In genomic region chr7:106111671-106112117, GRCh38 we compare ENCODE assay signal across 8 cellular contexts. TPM values are rescaled to one million over a fixed set of nuclear protein-coding genes. Genes with fewer than 3 reads are reported as not detected.
DNase-seq lines count a peak whose midpoint lies in the region; ATAC-seq, FAIRE-seq and TF ChIP-seq lines count a peak whose summit lies in the region.

No MANE protein-coding gene starts in this region.

- ATAC-seq in activated CD4-positive, CD25-positive, alpha-beta regulatory T cell treated with anti-CD3 and anti-CD28 coated beads, Interleukin-2, amount 50 U/mL, for 24 hours, result peak; percentile 18

- TF ChIP-seq POLR2A in endothelial cell of umbilical vein (IDR thresholded peaks at IDR 0.05; ENCODE audit: low read depth, low read length), result no peak
- TF ChIP-seq POLR2A in testis (IDR thresholded peaks at IDR 0.05), result no peak

- peaks cover 73% of the 10 kb centered on the region for H3K4me1 ChIP-seq in Karpas-422 (ENCODE audit: low read length)
- H3K4me1 ChIP-seq in endothelial cell of umbilical vein (ENCODE audit: control insufficient read depth, extremely low read depth, insufficient read depth, low read length), result peaks cover 12% of the 10 kb centered on the region
- H3K4me1 ChIP-seq in mucosa of stomach (ENCODE audit: control insufficient read depth, insufficient read depth, low read length), result peaks cover 30% of the 10 kb centered on the region
- H3K4me1 ChIP-seq in testis, result peaks cover 27% of the 10 kb centered on the region

- H3K9me3 ChIP-seq in Karpas-422 (ENCODE audit: low read length) (no peaks in the 10 kb centered on the region), endothelial cell of umbilical vein (replicated peaks; ENCODE audit: control insufficient read depth, insufficient read depth, low read length) (no peaks in the 10 kb centered on the region), mucosa of stomach (ENCODE audit: control insufficient read depth, low read length) (no peaks in the 10 kb centered on the region), testis (no peaks in the 10 kb centered on the region)

- peaks cover 6% of the 10 kb centered on the region; the same call in 1 of the 2 replicates for H4K20me1 ChIP-seq in Karpas-422 (ENCODE audit: insufficient read depth, low read depth, low read length)
- H4K20me1 ChIP-seq in endothelial cell of umbilical vein (replicated peaks; ENCODE audit: control insufficient read depth, extremely low read depth, insufficient read depth, low read length), result no peaks in the 10 kb centered on the region

- H3K27ac ChIP-seq in Karpas-422 (ENCODE audit: low read length) (peak overlapping the region; percentile 98), endothelial cell of umbilical vein (ENCODE audit: insufficient read depth, low read depth, low read length) (peak overlapping the region; percentile 79), testis (peak overlapping the region; percentile 85 to 100)

- no peaks in the 10 kb centered on the region for H3K9me1 ChIP-seq in endothelial cell of umbilical vein (replicated peaks; ENCODE audit: control insufficient read depth, extremely low read depth, insufficient read depth, low read length)

- H3K27me3 ChIP-seq in Karpas-422 (ENCODE audit: low read length) (no peaks in the 10 kb centered on the region), endothelial cell of umbilical vein (ENCODE audit: control insufficient read depth in 2 of 2, insufficient read depth in 2 of 2, low read length in 2 of 2) (no peaks in the 10 kb centered on the region), mucosa of stomach (ENCODE audit: control insufficient read depth, insufficient read depth, low read length) (no peaks in the 10 kb centered on the region), testis (no peaks in the 10 kb centered on the region)

- H3K4me3 ChIP-seq in Karpas-422 (ENCODE audit: low read length) (peak overlapping the region; percentile 84), endothelial cell of umbilical vein (replicated peaks in 1 of 3; ENCODE audit: insufficient read depth in 1 of 3, low read depth in 1 of 3, low read length in 3 of 3) (peak overlapping the region; percentile 81 to 97 (median 88)), mucosa of stomach (ENCODE audit: low read length) (peak overlapping the region; percentile 69), testis (peak overlapping the region; percentile 89 to 91)

- intact Hi-C loops in endothelial cell of umbilical vein (cut with micrococcal nuclease) (loop anchor here (2.0 kb wide), 1 partner anchor 47 kb away; no protein-coding TSS in a partner anchor), testis (cut with DNase I; ENCODE audit: low total_unique reads) (no loop called here)

- H3K9ac ChIP-seq in Karpas-422 (ENCODE audit: low read length), result peak overlapping the region; percentile 99
- peak overlapping the region; percentile 88 for H3K9ac ChIP-seq in endothelial cell of umbilical vein (replicated peaks; ENCODE audit: extremely low read depth, insufficient read depth, low read length)
- peak overlapping the region; percentile 92 for H3K9ac ChIP-seq in mucosa of stomach (ENCODE audit: low read length)

- CTCF ChIA-PET in endothelial cell of umbilical vein (lab: Charles Lee), result interaction anchor here (0.6 to 2.6 kb wide), 13 partner anchors 11 to 53 kb away, joined by 3 to 14 read pairs (median 3); no protein-coding TSS in a partner anchor

- peak overlapping the region; percentile 95 for H3K4me2 ChIP-seq in Karpas-422 (ENCODE audit: low read depth, low read length, poor library complexity, severe bottlenecking)
- H3K4me2 ChIP-seq in endothelial cell of umbilical vein (ENCODE audit: insufficient read depth, low read length), result peak overlapping the region; percentile 92

- H3K79me2 ChIP-seq in Karpas-422 (ENCODE audit: low read length) (peaks cover 61% of the 10 kb centered on the region), endothelial cell of umbilical vein (ENCODE audit: control insufficient read depth, insufficient read depth, low read length) (peaks cover 48% of the 10 kb centered on the region)

- no peak for FAIRE-seq in endothelial cell of umbilical vein (lab: Jason Lieb, UNC)

- dilution Hi-C loops in endothelial cell of umbilical vein (cut with MboI; ENCODE audit: extremely low pct_ligation_motif_present, low sequenced_read_pairs), result no loop called here

- H3K36me3 ChIP-seq in Karpas-422 (ENCODE audit: insufficient read depth, low read length) (peaks cover 31% of the 10 kb centered on the region), endothelial cell of umbilical vein (ENCODE audit: control insufficient read depth in 2 of 2, extremely low read depth in 1 of 2, insufficient read depth in 2 of 2, low read length in 2 of 2) (no peaks in the 10 kb centered on the region), mucosa of stomach (ENCODE audit: control insufficient read depth, insufficient read depth, low read length) (no peaks in the 10 kb centered on the region), testis (ENCODE audit: low read depth, missing control alignments) (no peaks in the 10 kb centered on the region)

- H3K9me2 ChIP-seq in Karpas-422 (replicated peaks; ENCODE audit: insufficient read depth, low read length), result no peaks in the 10 kb centered on the region

- TF ChIP-seq CTCF in endothelial cell of umbilical vein (IDR thresholded peaks at IDR 0.05; ENCODE audit: extremely low read depth in 1 of 2, insufficient read depth in 1 of 2, low read depth in 1 of 2, low read length in 2 of 2), result no peak
- no peak for TF ChIP-seq CTCF in testis (IDR thresholded peaks at IDR 0.05)

- no TSS peak for BruUV-seq in endothelial cell of umbilical vein (replicated peaks; lab: Mats Ljungman, UMichigan)

- WGBS in testis, 2 donors, result 0 to 1% methylated on average over 17 to 19 of the region's 51 CpGs

- POLR2A ChIA-PET in endothelial cell of umbilical vein (lab: Charles Lee), result interaction anchor here (0.6 to 1.4 kb wide), 5 partner anchors 15 to 569 kb away, joined by 3 to 7 read pairs (median 3); partner anchors contain the start of gene NAMPT

- H2AFZ ChIP-seq in Karpas-422 (ENCODE audit: low read length), result no peak overlapping the region
- peak overlapping the region; percentile 83 for H2AFZ ChIP-seq in endothelial cell of umbilical vein (ENCODE audit: low read depth, low read length)

- peak; percentile 41 to 64 for DNase-seq in NCI-H524 (lab: John Stamatoyannopoulos, UW)
- DNase-seq in NCI-H524 treated with DMSO at 0.1 percent for 48 hours (lab: John Stamatoyannopoulos, UW), result no peak
- peak; percentile 55 for DNase-seq in GOT3 (lab: John Stamatoyannopoulos, UW)
- peak; percentile 89 for DNase-seq in Karpas-422
- DNase-seq in endothelial cell of umbilical vein (ENCODE audit: low read depth, low spot score), result no peak
- peak; percentile 38 for DNase-seq in testis

TF ChIP-seq in endothelial cell of umbilical vein, 7 proteins besides CTCF, POLR2A, EP300 and RAD21:
- TF ChIP-seq FOS (IDR thresholded peaks at IDR 0.05; ENCODE audit: borderline replicate concordance, insufficient read depth, low read length) (no peak), JUN (IDR thresholded peaks at IDR 0.05; ENCODE audit: borderline replicate concordance, insufficient read depth, insufficient read length, low read depth) (no peak), GATA2 (IDR thresholded peaks at IDR 0.05; ENCODE audit: insufficient read depth, insufficient read length, low read depth, low read length) (no peak), MYC (IDR thresholded peaks at IDR 0.05; ENCODE audit: low read depth, low read length) (no peak), POLR2AphosphoS5 (IDR thresholded peaks at IDR 0.05; ENCODE audit: insufficient read depth, low read depth, low read length) (no peak), MAX (IDR thresholded peaks at IDR 0.05; ENCODE audit: insufficient read depth, insufficient read length) (no peak), EZH2 (IDR thresholded peaks at IDR 0.05; ENCODE audit: borderline replicate concordance, low read depth, low read length, severe bottlenecking) (no peak)

RNA-seq across cellular contexts. Expression of gene SYPL1, which starts 0.4 kb away (rescaled TPM):
- total RNA-seq in Karpas-422 (2014; rRNA removed; shearing (Covaris generic); ENCODE audit: low replicate concordance), result 88.9 and 251 TPM in 2 replicates
- total RNA-seq in endothelial cell of umbilical vein, result 66.6 and 67.1 TPM in 2 replicates
- polyA plus RNA-seq in endothelial cell of umbilical vein, result 51.2 and 59.8 TPM in 2 replicates
- polyA plus RNA-seq in endothelial cell of umbilical vein (2011; cell fraction: cytosol; rRNA removed), result 50.5 and 51.5 TPM in 2 replicates
- 19.3 and 27.3 TPM in 2 replicates for polyA plus RNA-seq in endothelial cell of umbilical vein (2011; cell fraction: nucleus; rRNA removed)
- 57.2 and 78.4 TPM in 2 replicates for polyA plus RNA-seq in endothelial cell of umbilical vein (2012)
- polyA minus RNA-seq in endothelial cell of umbilical vein, result 65.1 and 75.2 TPM in 2 replicates
- 17.4 TPM for polyA minus RNA-seq in endothelial cell of umbilical vein (2011; cell fraction: cytosol; rRNA and poly(A)+ RNA removed)
- 17.0 and 28.4 TPM in 2 replicates for polyA minus RNA-seq in endothelial cell of umbilical vein (2011; cell fraction: nucleus; rRNA and poly(A)+ RNA removed)
- 100 to 1,000 TPM in 1 of 2 donors, 10 to 100 TPM in 1; 100.0 to 116 TPM for total RNA-seq in testis
- polyA plus RNA-seq in testis (ENCODE audit: insufficient read depth, low read depth, low replicate concordance), result 209 TPM

Comparison
In these comparisons a context has a peak if more than half of its experiments do, and no peak if none do; other contexts are left out.
1. DNase-seq: peak in NCI-H524 (2 of 2), GOT3 (single experiment), Karpas-422 (single experiment) and testis (single experiment); none in NCI-H524 treated with DMSO at 0.1 percent for 48 hours (single experiment) and endothelial cell of umbilical vein (single experiment).
2. Peak in every context shown above with its lines, with median percentiles within 50 percentile points of each other: H3K27ac ChIP-seq, H3K4me3 ChIP-seq and H3K9ac ChIP-seq.